ENCODE assay signal across 16 cellular contexts in the genomic region with DNA sequence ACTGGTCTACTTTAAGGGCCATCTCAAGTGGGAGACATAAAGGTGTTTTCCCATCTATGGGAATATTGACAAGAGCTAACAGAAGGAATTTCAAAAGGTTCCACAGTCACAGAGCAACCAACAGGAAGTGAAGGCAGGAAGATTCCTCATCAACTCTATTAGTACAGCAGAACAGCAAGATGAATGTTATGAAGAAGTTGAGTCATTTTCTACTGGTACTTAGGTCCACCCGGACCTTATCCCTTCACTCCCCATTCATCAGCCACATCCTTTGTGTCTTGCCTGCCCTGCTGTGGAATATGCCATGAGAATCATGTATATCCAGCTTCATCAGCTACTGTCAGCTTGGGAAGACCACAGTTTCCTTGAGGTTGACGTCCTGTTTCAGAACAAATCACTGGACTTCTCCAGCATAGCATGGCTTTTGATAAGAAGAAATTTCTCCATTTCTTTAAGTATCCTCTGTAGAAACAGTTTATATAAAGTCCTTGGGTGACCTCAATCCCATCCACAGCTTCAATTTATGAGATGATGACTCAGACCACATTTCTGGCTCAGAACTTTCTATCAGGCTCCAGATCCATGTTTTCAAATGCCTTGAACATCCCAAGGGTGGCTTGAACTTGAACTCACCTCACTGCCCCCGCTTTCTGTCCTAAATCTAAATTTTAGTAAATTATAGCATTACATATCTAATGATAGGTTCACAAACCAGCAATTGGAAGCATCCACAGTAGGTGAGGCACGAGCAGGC.
A peak's percentile ranks its signal among the peaks of the same experiment; 100 is the strongest.
DNase-seq lines count a peak whose midpoint lies in the region; ATAC-seq and TF ChIP-seq lines count a peak whose summit lies in the region.
"Had no signal": no experiment of that assay in that cellular context is flagged by ENCODE, and none has a peak within 500 bp of the region (broad histone marks: within the 10 kb centered on the region; RNA-seq: fewer than 3 reads in every experiment).

No MANE protein-coding gene starts in this region.

- no peaks in the 10 kb centered on the region for H3K27me3 ChIP-seq in BE2C
- H3K27me3 ChIP-seq: SJSA1 had no signal

- TF ChIP-seq CTCF in fibroblast of mammary gland (conservative IDR thresholded peaks at IDR 0.05; ENCODE audit: control insufficient read depth, insufficient read depth, low read depth, low read length) = no peak
- no peak for TF ChIP-seq CTCF in BE2C (IDR thresholded peaks at IDR 0.05; ENCODE audit: low read depth, low read length)

- H3K9me3 ChIP-seq in BE2C = no peaks in the 10 kb centered on the region
- H3K9me3 ChIP-seq: Caco-2, SJSA1 had no signal

- intact Hi-C loops in left ventricle myocardium superior (cut with micrococcal nuclease) = no loop called here
- intact Hi-C loops in Right ventricle myocardium superior (cut with DNase I) = no loop called here

- ATAC-seq in left ventricle myocardium superior (peak; percentile 40), Right ventricle myocardium superior (ENCODE audit: poor library complexity) (no peak)
- ATAC-seq: PC-3 had no signal

- no peaks in the 10 kb centered on the region for H3K4me1 ChIP-seq in BE2C
- H3K4me1 ChIP-seq: Caco-2, SJSA1 had no signal

- no peaks in the 10 kb centered on the region for H3K36me3 ChIP-seq in BE2C
- H3K36me3 ChIP-seq: SJSA1 had no signal

- DNase-seq in left ventricle myocardium superior = no peak
- DNase-seq in Right ventricle myocardium superior = no peak
- peak; percentile 4 for DNase-seq in RKO (ENCODE audit: low spot score)
- DNase-seq in fibroblast of mammary gland (ENCODE audit: low read depth) = peak; percentile 59
- DNase-seq in stromal cell of bone marrow (ENCODE audit: low read depth) = peak; percentile 42
- no peak for DNase-seq in NCI-H1436 treated with DMSO at 0.1 percent for 48 hours (lab: John Stamatoyannopoulos, UW)
- no peak for DNase-seq in BE2C
- no peak for DNase-seq in activated naive CD4-positive, alpha-beta T cell treated with anti-CD3 and anti-CD28 coated beads, Interleukin-2, amount 50 U/mL, for 16 hours
- DNase-seq: Caco-2, DMS153, Karpas-422, NCI-H1092 treated with DMSO at 0.1 percent for 48 hours, NCI-H2081 treated with DMSO at 0.1 percent for 48 hours, NCI-H524, PC-3 had no signal

- H3K4me3 ChIP-seq in fibroblast of mammary gland (ENCODE audit: control insufficient read depth, low read depth, low read length) (no peak overlapping the region), BE2C (ENCODE audit: low read depth, low read length) (no peak overlapping the region)
- H3K4me3 ChIP-seq: SJSA1 had no signal

Comparison
In these comparisons a context has a peak if more than half of its experiments do, and no peak if none do; other contexts are left out.
1. DNase-seq: peak in RKO (single experiment), fibroblast of mammary gland (single experiment) and stromal cell of bone marrow (single experiment); none in left ventricle myocardium superior (single experiment), Right ventricle myocardium superior (single experiment), NCI-H1436 treated with DMSO at 0.1 percent for 48 hours (single experiment), BE2C (single experiment) and activated naive CD4-positive, alpha-beta T cell treated with anti-CD3 and anti-CD28 coated beads, Interleukin-2, amount 50 U/mL, for 16 hours (single experiment).